In genomic region chr13:33542309-33543088, GRCh38 we compare ENCODE assay signal across 8 cellular contexts.
A peak's percentile ranks its signal among the peaks of the same experiment; 100 is the strongest.
DNase-seq lines count a peak whose midpoint lies in the region; ATAC-seq, FAIRE-seq and TF ChIP-seq lines count a peak whose summit lies in the region.

No MANE protein-coding gene starts in this region.

- peak; percentile 63 for TF ChIP-seq POLR2A in GM19193 (IDR thresholded peaks at IDR 0.05; ENCODE audit: extremely low read depth, insufficient read depth, insufficient read length)

- H3K9me3 ChIP-seq in BE2C: no peaks in the 10 kb centered on the region

- H3K36me3 ChIP-seq in BE2C: no peaks in the 10 kb centered on the region

- no peaks in the 10 kb centered on the region for H3K27me3 ChIP-seq in BE2C

- FAIRE-seq in colon (lab: Jason Lieb, UNC): peak; percentile 80

- peak overlapping the region; percentile 68 for H3K4me3 ChIP-seq in BE2C (ENCODE audit: low read depth, low read length)

- peaks cover 10% of the 10 kb centered on the region for H3K4me1 ChIP-seq in BE2C

- ATAC-seq in HG03439 (IDR thresholded peaks at IDR 0.05; ENCODE audit: unreplicated experiment): peak; percentile 91

- TF ChIP-seq CTCF in BE2C (IDR thresholded peaks at IDR 0.05; ENCODE audit: low read depth, low read length): peak; percentile 76

- DNase-seq in BE2C (peak; percentile 98), NCI-H510A treated with DMSO at 0.1 percent for 48 hours (lab: John Stamatoyannopoulos, UW) (peak; percentile 90), kidney tubule cell (ENCODE audit: low spot score) (peak; percentile 99)
- DNase-seq in activated CD4-positive, alpha-beta T cell treated with anti-CD3 and anti-CD28 coated beads for 4 hours: peak; percentile 97 to 98
- DNase-seq in stimulated activated CD4-positive, alpha-beta T cell treated with anti-CD3 and anti-CD28 coated beads, Interleukin-1b, Interleukin-23, amount 100 ng/mL, for 24 hours (ENCODE audit: low read depth in 4 of 4, low spot score in 1 of 4): peak; percentile 91 to 98 (median 96)

Comparison
In these comparisons a context has a peak if more than half of its experiments do, and no peak if none do; other contexts are left out.
1. Peak in every context shown above with its lines: DNase-seq, ATAC-seq and H3K4me3 ChIP-seq.